Comparison of ENCODE assay signal across 8 cellular contexts in the genomic region with DNA sequence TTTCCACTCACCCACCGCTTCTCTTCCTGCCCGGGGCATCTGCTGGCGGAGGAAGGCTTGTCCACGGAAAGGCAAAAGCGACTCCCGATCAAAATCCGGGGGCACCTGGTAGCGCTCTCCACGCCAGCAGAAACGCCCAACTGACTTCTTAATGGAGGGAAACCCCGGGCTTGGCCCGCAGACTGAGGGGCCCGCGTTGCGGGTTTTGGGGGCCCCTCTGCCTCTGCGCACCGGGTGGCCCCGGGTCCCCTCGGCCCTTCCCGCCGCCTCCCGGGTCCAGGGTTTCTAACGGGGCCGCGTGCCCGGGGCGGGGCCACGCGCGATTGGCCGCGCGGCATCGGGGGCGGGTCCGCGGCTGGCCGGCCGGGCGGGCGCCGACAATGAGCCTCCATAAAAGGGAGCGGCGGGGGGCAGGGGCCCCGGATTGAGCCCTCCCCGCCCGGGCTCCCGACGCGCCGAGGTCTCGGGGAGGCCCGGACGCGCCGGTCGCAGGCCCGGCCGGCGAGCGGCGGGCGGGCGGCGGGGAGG. TPM values are rescaled to one million over a fixed set of nuclear protein-coding genes. Genes with fewer than 3 reads are reported as not detected.
A peak's percentile ranks its signal among the peaks of the same experiment; 100 is the strongest.
DNase-seq lines count a peak whose midpoint lies in the region; ATAC-seq and TF ChIP-seq lines count a peak whose summit lies in the region.

A gene with protein sequence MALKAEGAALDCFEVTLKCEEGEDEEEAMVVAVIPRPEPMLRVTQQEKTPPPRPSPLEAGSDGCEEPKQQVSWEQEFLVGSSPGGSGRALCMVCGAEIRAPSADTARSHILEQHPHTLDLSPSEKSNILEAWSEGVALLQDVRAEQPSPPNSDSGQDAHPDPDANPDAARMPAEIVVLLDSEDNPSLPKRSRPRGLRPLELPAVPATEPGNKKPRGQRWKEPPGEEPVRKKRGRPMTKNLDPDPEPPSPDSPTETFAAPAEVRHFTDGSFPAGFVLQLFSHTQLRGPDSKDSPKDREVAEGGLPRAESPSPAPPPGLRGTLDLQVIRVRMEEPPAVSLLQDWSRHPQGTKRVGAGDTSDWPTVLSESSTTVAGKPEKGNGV (plus strand): TSS at position 422 of the 528 bp plus-strand sequence. CDS start 231 bp downstream, outside the sequence.

- peaks cover 5% of the 10 kb centered on the region; the same call in 1 of the 2 replicates for H3K27me3 ChIP-seq in HUES6 (ENCODE audit: control insufficient read depth, insufficient read depth, low read length)
- no peaks in the 10 kb centered on the region for H3K27me3 ChIP-seq in esophagus muscularis mucosa
- no peaks in the 10 kb centered on the region for H3K27me3 ChIP-seq in muscle layer of colon (ENCODE audit: control insufficient read depth in 1 of 2, insufficient read depth in 2 of 2, low read length in 2 of 2)

- DNase-seq in D341Med (ENCODE audit: low spot score) = peak; percentile 98
- DNase-seq in activated T-cell treated with anti-CD3 and anti-CD28 coated beads, Interleukin-2, amount 50 U/mL, for 48 hours = peak; percentile 81 to 86
- peak; percentile 93 for DNase-seq in esophagus muscularis mucosa (ENCODE audit: extremely low spot score)
- DNase-seq in stimulated activated CD8-positive, alpha-beta memory T cell treated with anti-CD3 and anti-CD28 coated beads, Interleukin-7, amount 100 ng/mL, for 24 hours (ENCODE audit: low read depth) = peak; percentile 43

- H3K9me3 ChIP-seq in HUES6 (ENCODE audit: control insufficient read depth, insufficient read depth, low read depth, low read length) = no peaks in the 10 kb centered on the region
- H3K9me3 ChIP-seq in esophagus muscularis mucosa = no peaks in the 10 kb centered on the region
- no peaks in the 10 kb centered on the region for H3K9me3 ChIP-seq in muscle layer of colon (ENCODE audit: low read length)

- TF ChIP-seq EP300 in esophagus muscularis mucosa (IDR thresholded peaks at IDR 0.05) = no peak

- no peak for TF ChIP-seq POLR2A in esophagus muscularis mucosa (IDR thresholded peaks at IDR 0.05; ENCODE audit: low read depth)

- peak; percentile 79 for ATAC-seq in GM21423 (IDR thresholded peaks at IDR 0.05; ENCODE audit: unreplicated experiment)

- TF ChIP-seq CTCF in esophagus muscularis mucosa (IDR thresholded peaks at IDR 0.05) = no peak

- H3K9ac ChIP-seq in HUES6 (ENCODE audit: low read length) = peak within 1 kb of the TSS; percentile 99
- peak within 1 kb of the TSS; percentile 65 for H3K9ac ChIP-seq in muscle layer of colon (ENCODE audit: low read length)

- H3K4me3 ChIP-seq in HUES6 (ENCODE audit: low read depth, low read length) (peak within 1 kb of the TSS; percentile 99), esophagus muscularis mucosa (peak within 1 kb of the TSS; percentile 77 to 98 (median 92)), muscle layer of colon (ENCODE audit: low read depth in 1 of 2, low read length in 2 of 2) (peak within 1 kb of the TSS; percentile 65 to 84)

- H3K4me1 ChIP-seq in HUES6 (ENCODE audit: control insufficient read depth, insufficient read depth, low read length) (peaks cover 26% of the 10 kb centered on the region), esophagus muscularis mucosa (peaks cover 17 to 50% (median 37%) of the 10 kb centered on the region in 4 donors), muscle layer of colon (ENCODE audit: insufficient read depth, low read length) (peaks cover 19% of the 10 kb centered on the region)

- H3K27ac ChIP-seq in HUES6 (ENCODE audit: low read depth, low read length) (peak within 1 kb of the TSS; percentile 97), esophagus muscularis mucosa (replicated peaks in 1 of 4) (peak within 1 kb of the TSS; percentile 87 to 91 (median 88)), muscle layer of colon (ENCODE audit: low read depth, low read length) (peak within 1 kb of the TSS; percentile 87)

- WGBS in esophagus muscularis mucosa = 0% methylated on average over 21 of the region's 65 CpGs

- intact Hi-C loops in esophagus muscularis mucosa (cut with DNase I) = loop anchor here (2.0 kb wide), 1 partner anchor 44 kb away; the partner anchor contains the start of gene ZFTA

- peaks cover 28% of the 10 kb centered on the region for H3K36me3 ChIP-seq in HUES6 (ENCODE audit: control insufficient read depth, insufficient read depth, low read length)
- peaks cover 5 to 20% (median 14%) of the 10 kb centered on the region in 4 donors for H3K36me3 ChIP-seq in esophagus muscularis mucosa
- peaks cover 4% of the 10 kb centered on the region for H3K36me3 ChIP-seq in muscle layer of colon (ENCODE audit: insufficient read depth, low read length)

TF ChIP-seq in PFSK-1, 5 proteins besides CTCF, POLR2A, EP300 and RAD21:
- peak; percentile 56; the same call in 1 of the 2 replicates for TF ChIP-seq POLR2AphosphoS5 (IDR thresholded peaks at IDR 0.05; ENCODE audit: low read depth, low read length)
- TF ChIP-seq TAF1 (IDR thresholded peaks at IDR 0.05; ENCODE audit: borderline replicate concordance, insufficient read depth, low read length) = peak; percentile 49; the same call in 1 of the 2 replicates
- TF ChIP-seq SIN3A (IDR thresholded peaks at IDR 0.05; ENCODE audit: borderline replicate concordance, insufficient read depth, low read length) = no peak
- no peak for TF ChIP-seq FOXP2 (optimal IDR thresholded peaks at IDR 0.05; ENCODE audit: borderline replicate concordance, extremely low read depth, extremely low read length, insufficient read depth)

RNA-seq across cellular contexts. Expression of the gene that starts here (rescaled TPM):
- 61.5 TPM for polyA plus RNA-seq in PFSK-1 (2012; ENCODE audit: insufficient read length, low read depth)
- 10 to 100 TPM; 12.0 to 25.8 (median 18.6) TPM for total RNA-seq in esophagus muscularis mucosa

Comparison
In these comparisons a context has a peak if more than half of its experiments do, and no peak if none do; other contexts are left out.
1. Peak in every context shown above with its lines: DNase-seq, ATAC-seq, H3K4me3 ChIP-seq and H3K27ac ChIP-seq.
2. DNase-seq: peak in every context shown above with its lines; median percentile 98 in D341Med; 93 in esophagus muscularis mucosa; 84 in activated T-cell treated with anti-CD3 and anti-CD28 coated beads, Interleukin-2, amount 50 U/mL, for 48 hours; 43 in stimulated activated CD8-positive, alpha-beta memory T cell treated with anti-CD3 and anti-CD28 coated beads, Interleukin-7, amount 100 ng/mL, for 24 hours.